Comparison of ENCODE assay signal across 27 cellular contexts in the genomic region with DNA sequence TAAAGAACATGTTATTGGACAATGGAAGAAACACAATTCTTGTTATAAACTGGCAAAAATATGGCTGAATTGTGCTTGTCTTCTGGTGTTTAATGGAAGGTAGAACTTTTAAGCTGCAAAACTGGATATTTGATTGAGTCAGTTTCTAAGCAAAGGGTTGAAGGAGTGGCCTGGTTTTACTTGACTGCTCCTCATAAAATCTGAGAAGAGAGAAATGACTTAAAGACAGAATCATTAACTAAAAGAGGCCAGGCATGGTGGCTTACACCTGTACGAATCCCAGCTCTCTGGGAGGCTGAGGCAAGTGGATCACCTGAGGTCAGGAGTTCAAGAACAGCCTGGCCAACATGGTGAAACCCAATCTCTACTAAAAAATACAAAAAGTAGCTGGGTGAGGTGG.
"Had no signal": no experiment of that assay in that cellular context is flagged by ENCODE, and none has a peak within 500 bp of the region (broad histone marks: within the 10 kb centered on the region; RNA-seq: fewer than 3 reads in every experiment).

No MANE protein-coding gene starts in this region.

- H3K4me2 ChIP-seq: hepatocyte, neural progenitor cell had no signal

- DNase-seq: islet precursor cell; left ventricle myocardium inferior; mesendoderm; naive B cell; natural killer cell; nephron progenitor cell; occipital lobe; retina; right cardiac atrium; stimulated activated CD4-positive, alpha-beta T cell treated with anti-CD3 and anti-CD28 coated beads, Interleukin-12 subunit alpha, Interleukin-12 subunit beta, amount 100 ng/mL, for 4 hours; stimulated activated CD4-positive, alpha-beta T cell treated with anti-CD3 and anti-CD28 coated beads, Interleukin-15, amount 100 ng/mL, for 24 hours; stimulated activated CD4-positive, alpha-beta T cell treated with anti-CD3 and anti-CD28 coated beads, Interleukin-2, amount 100 ng/mL, for 24 hours; stimulated activated CD4-positive, alpha-beta T cell treated with anti-CD3 and anti-CD28 coated beads, Interleukin-4, amount 100 ng/mL, for 1 hour; stimulated activated naive B cell treated with anti-CD40 and anti-IgM and Interleukin-4, amounts not matched to agents 10 μg/mL and 1 μg/mL and 100 μg/mL, for 72 hours; stimulated activated naive CD8-positive, alpha-beta T cell treated with anti-CD3 and anti-CD28 coated beads, Interleukin-15, Interleukin-2, amounts not matched to agents 100 U/mL and 50 U/mL, for 24 hours; stomach; testis; thyroid gland; transverse colon; upper lobe of left lung had no signal

- ATAC-seq: natural killer cell; right cardiac atrium; stimulated activated naive B cell treated with anti-CD40 and anti-IgM and Interleukin-4, amounts not matched to agents 10 μg/mL and 1 μg/mL and 100 μg/mL, for 72 hours; stimulated activated naive CD8-positive, alpha-beta T cell treated with anti-CD3 and anti-CD28 coated beads, Interleukin-15, Interleukin-2, amounts not matched to agents 100 U/mL and 50 U/mL, for 24 hours had no signal

- H3K27ac Mint-ChIP-seq: mesothelial cell of epicardium; natural killer cell; nephron progenitor cell; neural progenitor cell; stimulated activated naive B cell treated with anti-CD40 and anti-IgM and Interleukin-4, amounts not matched to agents 10 μg/mL and 1 μg/mL and 100 μg/mL, for 72 hours had no signal

- H3K27me3 Mint-ChIP-seq: naive B cell; stimulated activated naive B cell treated with anti-CD40 and anti-IgM and Interleukin-4, amounts not matched to agents 10 μg/mL and 1 μg/mL and 100 μg/mL, for 72 hours had no signal

- H3K79me2 ChIP-seq: hepatocyte, parathyroid adenoma had no signal

- H3K4me3 ChIP-seq: hepatocyte, left ventricle myocardium inferior, lung, neural progenitor cell, skin epidermis, stomach, testis, thyroid gland, transverse colon, upper lobe of left lung had no signal

- H3K27me3 ChIP-seq: hepatocyte, neural progenitor cell, neutrophil, stomach, testis, thyroid gland, transverse colon, upper lobe of left lung had no signal

- H3K4me1 ChIP-seq: left ventricle myocardium inferior, neural progenitor cell, parathyroid adenoma, stomach, testis, thyroid gland, transverse colon, upper lobe of left lung had no signal

- H3K9me3 Mint-ChIP-seq: nephron progenitor cell had no signal

- H2AFZ ChIP-seq: hepatocyte, neural progenitor cell, parathyroid adenoma had no signal

- H3K27ac ChIP-seq: hepatocyte, left ventricle myocardium inferior, neural progenitor cell, neutrophil, parathyroid adenoma, skin epidermis, stomach, testis, thyroid gland, transverse colon, upper lobe of left lung had no signal

- H3K4me3 Mint-ChIP-seq: mesothelial cell of epicardium; naive B cell; natural killer cell; nephron progenitor cell; neural progenitor cell; stimulated activated naive B cell treated with anti-CD40 and anti-IgM and Interleukin-4, amounts not matched to agents 10 μg/mL and 1 μg/mL and 100 μg/mL, for 72 hours had no signal

- H3K36me3 ChIP-seq: left ventricle myocardium inferior, neural progenitor cell, neutrophil, stomach, thyroid gland, transverse colon, upper lobe of left lung had no signal

- H3K9me3 ChIP-seq: left ventricle myocardium inferior, neutrophil, stomach, testis, thyroid gland, transverse colon, upper lobe of left lung had no signal

- H3K36me3 Mint-ChIP-seq: mesothelial cell of epicardium; naive B cell; natural killer cell; neural progenitor cell; stimulated activated naive B cell treated with anti-CD40 and anti-IgM and Interleukin-4, amounts not matched to agents 10 μg/mL and 1 μg/mL and 100 μg/mL, for 72 hours had no signal

- H3K4me1 Mint-ChIP-seq: naive B cell; natural killer cell; nephron progenitor cell; stimulated activated naive B cell treated with anti-CD40 and anti-IgM and Interleukin-4, amounts not matched to agents 10 μg/mL and 1 μg/mL and 100 μg/mL, for 72 hours had no signal
